In the genomic region with DNA sequence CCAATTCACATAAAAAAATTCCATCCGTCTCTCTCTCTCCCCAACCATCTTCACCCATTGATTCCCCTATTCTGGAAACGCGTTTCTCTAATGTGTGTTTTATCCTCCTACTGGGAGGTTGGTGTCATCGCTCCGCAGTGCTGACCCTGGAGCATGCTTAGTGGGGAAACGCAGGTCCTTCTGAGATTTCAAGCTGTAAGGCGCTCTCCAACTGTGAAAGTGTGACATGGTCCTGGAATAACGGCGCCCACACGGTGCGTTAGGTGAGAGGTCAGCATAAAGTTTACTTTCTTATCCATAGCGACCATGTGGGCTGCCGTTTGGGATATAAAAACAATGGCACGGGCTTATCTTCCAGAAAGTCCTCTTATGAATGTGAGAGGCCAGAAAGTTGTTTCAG, we compare ENCODE assay signal across 13 cellular contexts.
"Had no signal": no experiment of that assay in that cellular context is flagged by ENCODE, and none has a peak within 500 bp of the region (broad histone marks: within the 10 kb centered on the region; RNA-seq: fewer than 3 reads in every experiment).

No MANE protein-coding gene starts in this region.

- DNase-seq: activated CD4-positive, alpha-beta memory T cell treated with anti-CD3 and anti-CD28 coated beads for 36 hours; activated CD4-positive, CD25-positive, alpha-beta regulatory T cell treated with anti-CD3 and anti-CD28 coated beads, Interleukin-2, amount 50 U/mL, for 72 hours; activated CD8-positive, alpha-beta memory T cell treated with anti-CD3 and anti-CD28 coated beads, Interleukin-2, amount 10 ng/mL, durations not matched to agents 7 days and 5 days; activated naive CD4-positive, alpha-beta T cell treated with anti-CD3 and anti-CD28 coated beads, Interleukin-2, amount 10 ng/mL, durations not matched to agents 7 days and 5 days; activated T-cell treated with anti-CD3 and anti-CD28 coated beads, Interleukin-2, amount 50 U/mL, for 1 hour; cortex of kidney; effector memory CD4-positive, alpha-beta T cell; pancreas; stimulated activated CD4-positive, alpha-beta T cell treated with anti-CD3 and anti-CD28 coated beads, Interleukin-12 subunit alpha, Interleukin-12 subunit beta, amount 100 ng/mL, for 4 hours; stimulated activated CD4-positive, alpha-beta T cell treated with anti-CD3 and anti-CD28 coated beads, Interleukin-2, amount 100 ng/mL, for 24 hours; tibial artery had no signal

- H3K27ac ChIP-seq: epithelial cell of prostate, pancreas, SK-N-MC, tibial artery had no signal

- H3K4me3 ChIP-seq: SK-N-MC had no signal

- H3K36me3 ChIP-seq: pancreas had no signal

- H3K4me1 ChIP-seq: pancreas, tibial artery had no signal

- H3K9me3 ChIP-seq: pancreas, tibial artery had no signal

- H3K27me3 ChIP-seq: pancreas, tibial artery had no signal
